17 cellular contexts compared by ENCODE assay signal in the genomic region with DNA sequence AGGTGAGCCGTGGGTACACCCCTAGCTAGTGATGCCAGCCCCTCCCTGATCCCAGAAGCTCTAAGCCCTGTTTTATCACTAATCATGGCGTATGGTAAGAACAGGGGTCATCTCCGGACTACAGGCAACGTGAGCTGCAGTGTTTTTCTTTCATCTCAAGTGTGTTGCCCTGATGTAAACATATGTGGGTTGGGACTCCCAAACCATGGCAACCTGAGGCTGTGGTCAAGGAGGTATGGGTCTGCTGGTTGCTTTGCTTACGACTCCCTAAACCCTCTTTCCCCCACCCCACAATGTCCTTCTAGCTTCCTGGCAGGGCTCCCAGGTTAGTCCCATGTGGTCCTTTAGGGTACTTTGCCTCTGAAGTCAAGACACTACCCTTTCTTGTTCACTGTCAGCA. TPM values are rescaled to one million over a fixed set of nuclear protein-coding genes. Genes with fewer than 3 reads are reported as not detected.
DNase-seq lines count a peak whose midpoint lies in the region; TF ChIP-seq lines count a peak whose summit lies in the region.
"Had no signal": no experiment of that assay in that cellular context is flagged by ENCODE, and none has a peak within 500 bp of the region (broad histone marks: within the 10 kb centered on the region; RNA-seq: fewer than 3 reads in every experiment).

No MANE protein-coding gene starts in this region.

- H3K27ac Mint-ChIP-seq in brain: peak overlapping the region in 3 of 5 experiments; percentile 20 to 33 (median 29)
- H3K27ac Mint-ChIP-seq: CD8-positive, alpha-beta T cell had no signal

- H2AFZ ChIP-seq in neuronal stem cell (ENCODE audit: low read length): no peak overlapping the region
- H2AFZ ChIP-seq: GM23248, PC-9 had no signal

- peak overlapping the region in 1 of 5 experiments; percentile 14 for H3K4me3 Mint-ChIP-seq in brain
- H3K4me3 Mint-ChIP-seq: CD8-positive, alpha-beta T cell had no signal

- peaks cover 7% of the 10 kb centered on the region for H3K27me3 Mint-ChIP-seq in brain

- H3K4me3 ChIP-seq in fibroblast of villous mesenchyme (ENCODE audit: low read depth, low read length) (no peak overlapping the region), neuronal stem cell (ENCODE audit: low read length in 2 of 2) (no peak overlapping the region), uterus (no peak overlapping the region)
- H3K4me3 ChIP-seq: BLaER1 treated with 17β-estradiol and CSF1 and Interleukin-3, amounts not matched to agents 10 nM and 100 nM; GM23248; K562; PC-9; SJCRH30 had no signal

- H2BK5ac ChIP-seq in neuronal stem cell (ENCODE audit: low read length): no peak overlapping the region

- no peak overlapping the region for H3K27ac ChIP-seq in neuronal stem cell (replicated peaks; ENCODE audit: low read length)
- H3K27ac ChIP-seq in uterus: peak overlapping the region; percentile 81 to 94
- H3K27ac ChIP-seq: BLaER1 treated with 17β-estradiol and CSF1 and Interleukin-3, amounts not matched to agents 10 nM and 100 nM; GM23248; PC-9; SJCRH30 had no signal

- peaks cover 42% of the 10 kb centered on the region for H3K4me1 Mint-ChIP-seq in brain

- peak overlapping the region; percentile 40 for H2BK15ac ChIP-seq in neuronal stem cell (ENCODE audit: low read length)

- no peak for TF ChIP-seq POLR2A in uterus (IDR thresholded peaks at IDR 0.05)

- no peak overlapping the region for H3K4me2 ChIP-seq in neuronal stem cell (ENCODE audit: insufficient read depth, low read length, poor library complexity, severe bottlenecking)
- H3K4me2 ChIP-seq: BLaER1 treated with 17β-estradiol and CSF1 and Interleukin-3, amounts not matched to agents 10 nM and 100 nM; PC-9 had no signal

- H4K8ac ChIP-seq in neuronal stem cell (ENCODE audit: low read depth, low read length): no peak overlapping the region

- H3K4ac ChIP-seq in neuronal stem cell (ENCODE audit: low read length): no peak overlapping the region

- no peaks in the 10 kb centered on the region for H3K27me3 ChIP-seq in neuronal stem cell (ENCODE audit: control insufficient read depth in 3 of 3, insufficient read depth in 3 of 3, low read depth in 1 of 3, low read length in 3 of 3)
- H3K27me3 ChIP-seq in uterus: no peaks in the 10 kb centered on the region
- H3K27me3 ChIP-seq: BLaER1 treated with 17β-estradiol and CSF1 and Interleukin-3, amounts not matched to agents 10 nM and 100 nM; SJCRH30 had no signal

- H2BK120ac ChIP-seq in neuronal stem cell (ENCODE audit: low read depth, low read length): no peak overlapping the region

- intact Hi-C loops in uterus (cut with DNase I; ENCODE audit: low total_unique reads): no loop called here

- H3K79me1 ChIP-seq in neuronal stem cell (ENCODE audit: low read depth, low read length): no peaks in the 10 kb centered on the region

- no peak overlapping the region for H3K23ac ChIP-seq in neuronal stem cell (ENCODE audit: low read depth, low read length, poor library complexity)

- no peak overlapping the region for H4K91ac ChIP-seq in neuronal stem cell (ENCODE audit: low read depth, low read length, poor library complexity)

- H3K4me1 ChIP-seq in neuronal stem cell (ENCODE audit: control insufficient read depth in 2 of 2, insufficient read depth in 1 of 2, low read depth in 1 of 2, low read length in 2 of 2) (peaks cover 12 to 17% of the 10 kb centered on the region in 2 donors), uterus (peaks cover 11 to 21% of the 10 kb centered on the region in 2 donors)

- no peak overlapping the region for H2BK12ac ChIP-seq in neuronal stem cell (ENCODE audit: low read length)

- H2AK5ac ChIP-seq in neuronal stem cell (ENCODE audit: low read depth, low read length): no peak overlapping the region

- DNase-seq in fibroblast of villous mesenchyme (ENCODE audit: low read depth) (peak; percentile 21), neuronal stem cell (ENCODE audit: low spot score) (no peak), uterus (no peak), ecto neural progenitor cell (ENCODE audit: low spot score) (no peak), dermis blood vessel endothelial cell (no peak), NCI-H524 (lab: John Stamatoyannopoulos, UW) (no peak)
- DNase-seq: Calu3; CD8-positive, alpha-beta T cell; GM23248; NCI-H1105; NCI-H2081 treated with DMSO at 0.1 percent for 48 hours; NCI-H510A treated with DMSO at 0.1 percent for 48 hours; PC-9; SJCRH30 had no signal

- no peaks in the 10 kb centered on the region for H3K36me3 ChIP-seq in neuronal stem cell (replicated peaks in 1 of 2; ENCODE audit: control insufficient read depth in 2 of 2, insufficient read depth in 2 of 2, low read length in 2 of 2)
- no peaks in the 10 kb centered on the region for H3K36me3 ChIP-seq in uterus
- H3K36me3 ChIP-seq: BLaER1 treated with 17β-estradiol and CSF1 and Interleukin-3, amounts not matched to agents 10 nM and 100 nM; SJCRH30 had no signal

- TF ChIP-seq CTCF in brain (conservative IDR thresholded peaks at IDR 0.05) (no peak), fibroblast of villous mesenchyme (IDR thresholded peaks at IDR 0.05; ENCODE audit: insufficient read depth, low read depth, low read length) (no peak), uterus (IDR thresholded peaks at IDR 0.05) (no peak)

- no peak overlapping the region for H3K14ac ChIP-seq in neuronal stem cell (ENCODE audit: low read length)

- H3K9me3 ChIP-seq in neuronal stem cell (replicated peaks in 1 of 2; ENCODE audit: control insufficient read depth in 2 of 2, insufficient read depth in 1 of 2, low read depth in 1 of 2, low read length in 2 of 2) (peaks cover 0 to 2% of the 10 kb centered on the region in 2 donors), uterus (no peaks in the 10 kb centered on the region)
- H3K9me3 ChIP-seq: SJCRH30 had no signal

- peaks cover 6 to 17% (median 11%) of the 10 kb centered on the region in 5 experiments for H3K9me3 Mint-ChIP-seq in brain
- H3K9me3 Mint-ChIP-seq: CD8-positive, alpha-beta T cell had no signal

- H3K36me3 Mint-ChIP-seq in brain: no peaks in the 10 kb centered on the region
- H3K36me3 Mint-ChIP-seq: CD8-positive, alpha-beta T cell had no signal

- peak overlapping the region; percentile 22 for H3K18ac ChIP-seq in neuronal stem cell (ENCODE audit: low read length)

- no CpG with 5 or more reads among the region's 5 CpGs for WGBS in neuronal stem cell (ENCODE audit: extremely low coverage in 2 of 2, insufficient read length in 2 of 2, insufficient replicate concordance in 1 of 2), 2 donors

- no peak overlapping the region for H3K9ac ChIP-seq in neuronal stem cell (ENCODE audit: low read depth, low read length, poor library complexity)
- H3K9ac ChIP-seq: BLaER1 treated with 17β-estradiol and CSF1 and Interleukin-3, amounts not matched to agents 10 nM and 100 nM; GM23248 had no signal

RNA-seq across cellular contexts. Expression of a gene that starts 53.6 kb away (rescaled TPM):
- 3.1 TPM for polyA plus RNA-seq in brain (ENCODE audit: insufficient read depth, low read depth, low replicate concordance)
- total RNA-seq in fibroblast of villous mesenchyme (19.4 and 31.9 TPM in 2 replicates), uterus (10 to 100 TPM in 2 of 4 donors, 1 to 10 TPM in 2; 8.5 to 77.2 (median 27.1) TPM), dermis blood vessel endothelial cell (0.05 TPM in 1 of 2 replicates, not detected in the other)
- polyA plus RNA-seq in neuronal stem cell (2013, experiment 1 of 2): 4.0 TPM
- 3.9 TPM for polyA plus RNA-seq in neuronal stem cell (2013, experiment 2 of 2)
- total RNA-seq: Calu3, PC-9, SJCRH30 had no signal
- polyA plus RNA-seq: K562 had no signal
